In genomic region chr20:25237610-25238318, GRCh38 we compare ENCODE assay signal across 1 cellular context.
A peak's percentile ranks its signal among the peaks of the same experiment; 100 is the strongest.
TF ChIP-seq lines count a peak whose summit lies in the region.

No MANE protein-coding gene starts in this region.

TF ChIP-seq in K562, 482 proteins besides CTCF, POLR2A, EP300 and RAD21 (continued from another document and continues in another):
- TF ChIP-seq, protein P1, sequence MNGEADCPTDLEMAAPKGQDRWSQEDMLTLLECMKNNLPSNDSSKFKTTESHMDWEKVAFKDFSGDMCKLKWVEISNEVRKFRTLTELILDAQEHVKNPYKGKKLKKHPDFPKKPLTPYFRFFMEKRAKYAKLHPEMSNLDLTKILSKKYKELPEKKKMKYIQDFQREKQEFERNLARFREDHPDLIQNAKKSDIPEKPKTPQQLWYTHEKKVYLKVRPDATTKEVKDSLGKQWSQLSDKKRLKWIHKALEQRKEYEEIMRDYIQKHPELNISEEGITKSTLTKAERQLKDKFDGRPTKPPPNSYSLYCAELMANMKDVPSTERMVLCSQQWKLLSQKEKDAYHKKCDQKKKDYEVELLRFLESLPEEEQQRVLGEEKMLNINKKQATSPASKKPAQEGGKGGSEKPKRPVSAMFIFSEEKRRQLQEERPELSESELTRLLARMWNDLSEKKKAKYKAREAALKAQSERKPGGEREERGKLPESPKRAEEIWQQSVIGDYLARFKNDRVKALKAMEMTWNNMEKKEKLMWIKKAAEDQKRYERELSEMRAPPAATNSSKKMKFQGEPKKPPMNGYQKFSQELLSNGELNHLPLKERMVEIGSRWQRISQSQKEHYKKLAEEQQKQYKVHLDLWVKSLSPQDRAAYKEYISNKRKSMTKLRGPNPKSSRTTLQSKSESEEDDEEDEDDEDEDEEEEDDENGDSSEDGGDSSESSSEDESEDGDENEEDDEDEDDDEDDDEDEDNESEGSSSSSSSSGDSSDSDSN (IDR thresholded peaks at IDR 0.05; ENCODE audit: borderline replicate concordance in 1 of 2, low read depth in 2 of 2, low read length in 2 of 2) = no peak
- TF ChIP-seq HNRNPL (IDR thresholded peaks at IDR 0.05; ENCODE audit: low read depth, low read length) (no peak), SMARCE1 (IDR thresholded peaks at IDR 0.05) (peak; percentile 92), POLR2G (IDR thresholded peaks at IDR 0.05; ENCODE audit: low read depth, low read length) (peak; percentile 53; the same call in 1 of the 2 replicates), ZNF253 (CRISPR knock-in tag; conservative IDR thresholded peaks at IDR 0.05) (no peak), TEAD2 (tag; IDR thresholded peaks at IDR 0.05) (no peak), ETS1 (conservative IDR thresholded peaks at IDR 0.05; ENCODE audit: control insufficient read depth, low read depth, low read length) (no peak), ZNF589 (CRISPR knock-in tag; IDR thresholded peaks at IDR 0.05; ENCODE audit: low read depth) (peak; percentile 74; the same call in 1 of the 2 replicates), ETV1 (tag; conservative IDR thresholded peaks at IDR 0.05; ENCODE audit: low read depth) (peak; percentile 74), ZNF507 (tag; conservative IDR thresholded peaks at IDR 0.05) (no peak), E2F8 (IDR thresholded peaks at IDR 0.05; ENCODE audit: low read depth, partially characterized antibody) (peak; percentile 46), EHMT2 (IDR thresholded peaks at IDR 0.05) (no peak), BRF1 (IDR thresholded peaks at IDR 0.05; ENCODE audit: borderline replicate concordance, extremely low read depth, insufficient read length) (no peak), FIP1L1 (IDR thresholded peaks at IDR 0.05; ENCODE audit: low read depth, low read length, poor library complexity, severe bottlenecking) (no peak), TBP (optimal IDR thresholded peaks at IDR 0.05; ENCODE audit: low read depth, low read length) (no peak), ZNF23 (CRISPR knock-in tag; IDR thresholded peaks at IDR 0.05) (no peak), MCM7 (IDR thresholded peaks at IDR 0.05) (no peak), ZNF143 (CRISPR knock-in tag; IDR thresholded peaks at IDR 0.05) (no peak), ZNF217 (CRISPR knock-in tag; IDR thresholded peaks at IDR 0.05) (no peak), SLC30A9 (CRISPR knock-in tag; IDR thresholded peaks at IDR 0.05) (no peak), ZC3H11A (IDR thresholded peaks at IDR 0.05; ENCODE audit: low read depth, low read length) (no peak), MBD2 (IDR thresholded peaks at IDR 0.05; ENCODE audit: borderline replicate concordance, low read depth) (no peak), ARNT (IDR thresholded peaks at IDR 0.05) (peak in 1 of 2 experiments; percentile 65; a peak in 1 of 4 replicates), TAF7 (tag; IDR thresholded peaks at IDR 0.05) (no peak; the same call in 1 of the 2 replicates), ERF (CRISPR knock-in tag; IDR thresholded peaks at IDR 0.05) (0 out of 2 replicates have a peak, but pooled peaks have one; percentile 33), MCM5 (IDR thresholded peaks at IDR 0.05; ENCODE audit: low read depth) (no peak), ZNF12 (CRISPR knock-in tag; IDR thresholded peaks at IDR 0.05) (no peak), EWSR1 (IDR thresholded peaks at IDR 0.05; ENCODE audit: borderline replicate concordance, low read depth, partially characterized antibody) (no peak), RBM25 (IDR thresholded peaks at IDR 0.05; ENCODE audit: low read depth, low read length, severe bottlenecking) (peak; percentile 82), TAL1 (IDR thresholded peaks at IDR 0.05) (0 out of 2 replicates have a peak, but pooled peaks have one; percentile 3), MEF2A (IDR thresholded peaks at IDR 0.05; ENCODE audit: control insufficient read depth, low read depth, low read length) (peak; percentile 52; the same call in 1 of the 2 replicates), SRSF9 (IDR thresholded peaks at IDR 0.05; ENCODE audit: borderline replicate concordance, low read depth, low read length) (no peak), STAT6 (CRISPR knock-in tag; IDR thresholded peaks at IDR 0.05) (no peak), NR4A1 (CRISPR knock-in tag; IDR thresholded peaks at IDR 0.05) (no peak), NR4A1 (tag; IDR thresholded peaks at IDR 0.05) (no peak), SP1 (CRISPR knock-in tag; IDR thresholded peaks at IDR 0.05) (0 out of 2 replicates have a peak, but pooled peaks have one; percentile 46)
- TF ChIP-seq, protein P2, sequence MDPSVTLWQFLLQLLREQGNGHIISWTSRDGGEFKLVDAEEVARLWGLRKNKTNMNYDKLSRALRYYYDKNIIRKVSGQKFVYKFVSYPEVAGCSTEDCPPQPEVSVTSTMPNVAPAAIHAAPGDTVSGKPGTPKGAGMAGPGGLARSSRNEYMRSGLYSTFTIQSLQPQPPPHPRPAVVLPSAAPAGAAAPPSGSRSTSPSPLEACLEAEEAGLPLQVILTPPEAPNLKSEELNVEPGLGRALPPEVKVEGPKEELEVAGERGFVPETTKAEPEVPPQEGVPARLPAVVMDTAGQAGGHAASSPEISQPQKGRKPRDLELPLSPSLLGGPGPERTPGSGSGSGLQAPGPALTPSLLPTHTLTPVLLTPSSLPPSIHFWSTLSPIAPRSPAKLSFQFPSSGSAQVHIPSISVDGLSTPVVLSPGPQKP (CRISPR knock-in tag; IDR thresholded peaks at IDR 0.05) = no peak
- TF ChIP-seq, protein P3, sequence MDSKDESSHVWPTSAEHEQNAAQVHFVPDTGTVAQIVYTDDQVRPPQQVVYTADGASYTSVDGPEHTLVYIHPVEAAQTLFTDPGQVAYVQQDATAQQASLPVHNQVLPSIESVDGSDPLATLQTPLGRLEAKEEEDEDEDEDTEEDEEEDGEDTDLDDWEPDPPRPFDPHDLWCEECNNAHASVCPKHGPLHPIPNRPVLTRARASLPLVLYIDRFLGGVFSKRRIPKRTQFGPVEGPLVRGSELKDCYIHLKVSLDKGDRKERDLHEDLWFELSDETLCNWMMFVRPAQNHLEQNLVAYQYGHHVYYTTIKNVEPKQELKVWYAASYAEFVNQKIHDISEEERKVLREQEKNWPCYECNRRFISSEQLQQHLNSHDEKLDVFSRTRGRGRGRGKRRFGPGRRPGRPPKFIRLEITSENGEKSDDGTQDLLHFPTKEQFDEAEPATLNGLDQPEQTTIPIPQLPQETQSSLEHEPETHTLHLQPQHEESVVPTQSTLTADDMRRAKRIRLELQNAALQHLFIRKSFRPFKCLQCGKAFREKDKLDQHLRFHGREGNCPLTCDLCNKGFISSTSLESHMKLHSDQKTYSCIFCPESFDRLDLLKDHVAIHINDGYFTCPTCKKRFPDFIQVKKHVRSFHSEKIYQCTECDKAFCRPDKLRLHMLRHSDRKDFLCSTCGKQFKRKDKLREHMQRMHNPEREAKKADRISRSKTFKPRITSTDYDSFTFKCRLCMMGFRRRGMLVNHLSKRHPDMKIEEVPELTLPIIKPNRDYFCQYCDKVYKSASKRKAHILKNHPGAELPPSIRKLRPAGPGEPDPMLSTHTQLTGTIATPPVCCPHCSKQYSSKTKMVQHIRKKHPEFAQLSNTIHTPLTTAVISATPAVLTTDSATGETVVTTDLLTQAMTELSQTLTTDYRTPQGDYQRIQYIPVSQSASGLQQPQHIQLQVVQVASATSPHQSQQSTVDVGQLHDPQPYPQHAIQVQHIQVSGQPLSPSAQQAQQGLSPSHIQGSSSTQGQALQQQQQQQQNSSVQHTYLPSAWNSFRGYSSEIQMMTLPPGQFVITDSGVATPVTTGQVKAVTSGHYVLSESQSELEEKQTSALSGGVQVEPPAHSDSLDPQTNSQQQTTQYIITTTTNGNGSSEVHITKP (IDR thresholded peaks at IDR 0.05; ENCODE audit: partially characterized antibody) = peak; percentile 22
- TF ChIP-seq, protein P4, sequence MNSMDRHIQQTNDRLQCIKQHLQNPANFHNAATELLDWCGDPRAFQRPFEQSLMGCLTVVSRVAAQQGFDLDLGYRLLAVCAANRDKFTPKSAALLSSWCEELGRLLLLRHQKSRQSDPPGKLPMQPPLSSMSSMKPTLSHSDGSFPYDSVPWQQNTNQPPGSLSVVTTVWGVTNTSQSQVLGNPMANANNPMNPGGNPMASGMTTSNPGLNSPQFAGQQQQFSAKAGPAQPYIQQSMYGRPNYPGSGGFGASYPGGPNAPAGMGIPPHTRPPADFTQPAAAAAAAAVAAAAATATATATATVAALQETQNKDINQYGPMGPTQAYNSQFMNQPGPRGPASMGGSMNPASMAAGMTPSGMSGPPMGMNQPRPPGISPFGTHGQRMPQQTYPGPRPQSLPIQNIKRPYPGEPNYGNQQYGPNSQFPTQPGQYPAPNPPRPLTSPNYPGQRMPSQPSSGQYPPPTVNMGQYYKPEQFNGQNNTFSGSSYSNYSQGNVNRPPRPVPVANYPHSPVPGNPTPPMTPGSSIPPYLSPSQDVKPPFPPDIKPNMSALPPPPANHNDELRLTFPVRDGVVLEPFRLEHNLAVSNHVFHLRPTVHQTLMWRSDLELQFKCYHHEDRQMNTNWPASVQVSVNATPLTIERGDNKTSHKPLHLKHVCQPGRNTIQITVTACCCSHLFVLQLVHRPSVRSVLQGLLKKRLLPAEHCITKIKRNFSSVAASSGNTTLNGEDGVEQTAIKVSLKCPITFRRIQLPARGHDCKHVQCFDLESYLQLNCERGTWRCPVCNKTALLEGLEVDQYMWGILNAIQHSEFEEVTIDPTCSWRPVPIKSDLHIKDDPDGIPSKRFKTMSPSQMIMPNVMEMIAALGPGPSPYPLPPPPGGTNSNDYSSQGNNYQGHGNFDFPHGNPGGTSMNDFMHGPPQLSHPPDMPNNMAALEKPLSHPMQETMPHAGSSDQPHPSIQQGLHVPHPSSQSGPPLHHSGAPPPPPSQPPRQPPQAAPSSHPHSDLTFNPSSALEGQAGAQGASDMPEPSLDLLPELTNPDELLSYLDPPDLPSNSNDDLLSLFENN (IDR thresholded peaks at IDR 0.05; ENCODE audit: low read depth in 2 of 2, low read length in 2 of 2) = no peak
- TF ChIP-seq, protein P5, sequence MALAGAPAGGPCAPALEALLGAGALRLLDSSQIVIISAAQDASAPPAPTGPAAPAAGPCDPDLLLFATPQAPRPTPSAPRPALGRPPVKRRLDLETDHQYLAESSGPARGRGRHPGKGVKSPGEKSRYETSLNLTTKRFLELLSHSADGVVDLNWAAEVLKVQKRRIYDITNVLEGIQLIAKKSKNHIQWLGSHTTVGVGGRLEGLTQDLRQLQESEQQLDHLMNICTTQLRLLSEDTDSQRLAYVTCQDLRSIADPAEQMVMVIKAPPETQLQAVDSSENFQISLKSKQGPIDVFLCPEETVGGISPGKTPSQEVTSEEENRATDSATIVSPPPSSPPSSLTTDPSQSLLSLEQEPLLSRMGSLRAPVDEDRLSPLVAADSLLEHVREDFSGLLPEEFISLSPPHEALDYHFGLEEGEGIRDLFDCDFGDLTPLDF (CRISPR knock-in tag; IDR thresholded peaks at IDR 0.05) = no peak
- TF ChIP-seq, protein P6, sequence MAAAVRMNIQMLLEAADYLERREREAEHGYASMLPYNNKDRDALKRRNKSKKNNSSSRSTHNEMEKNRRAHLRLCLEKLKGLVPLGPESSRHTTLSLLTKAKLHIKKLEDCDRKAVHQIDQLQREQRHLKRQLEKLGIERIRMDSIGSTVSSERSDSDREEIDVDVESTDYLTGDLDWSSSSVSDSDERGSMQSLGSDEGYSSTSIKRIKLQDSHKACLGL (CRISPR knock-in tag; IDR thresholded peaks at IDR 0.05; ENCODE audit: borderline replicate concordance, poor library complexity, severe bottlenecking) = no peak
- TF ChIP-seq, protein P7, sequence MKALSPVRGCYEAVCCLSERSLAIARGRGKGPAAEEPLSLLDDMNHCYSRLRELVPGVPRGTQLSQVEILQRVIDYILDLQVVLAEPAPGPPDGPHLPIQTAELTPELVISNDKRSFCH (CRISPR knock-in tag; IDR thresholded peaks at IDR 0.05) = no peak
- TF ChIP-seq, protein P7 (tag; IDR thresholded peaks at IDR 0.05) = 0 out of 2 replicates have a peak, but pooled peaks have one; percentile 26
